In the genomic region with DNA sequence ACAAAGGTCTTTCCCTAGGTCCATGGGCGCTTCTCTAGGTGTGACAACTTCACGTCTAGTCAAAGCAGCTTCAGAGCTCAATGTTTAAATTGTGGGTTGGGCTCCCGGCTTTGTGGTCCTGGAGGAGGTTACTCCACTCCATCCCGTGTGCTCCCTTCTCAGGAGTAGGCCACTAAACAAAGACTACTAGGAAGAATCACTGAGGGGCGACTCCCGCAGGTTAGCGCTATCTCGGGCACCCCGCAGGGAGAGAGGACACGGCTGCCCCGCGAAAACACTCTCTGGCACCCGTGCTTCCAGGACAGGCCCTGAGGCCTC, we compare ENCODE assay signal across 8 cellular contexts. TPM values are rescaled to one million over a fixed set of nuclear protein-coding genes. Genes with fewer than 3 reads are reported as not detected.
DNase-seq lines count a peak whose midpoint lies in the region; ATAC-seq and FAIRE-seq lines count a peak whose summit lies in the region.

No MANE protein-coding gene starts in this region.

- no peaks in the 10 kb centered on the region for H3K9me3 ChIP-seq in iPS-20b (ENCODE audit: insufficient read depth, low read depth, low read length)

- ATAC-seq in HG03139 (IDR thresholded peaks at IDR 0.05; ENCODE audit: unreplicated experiment) = no peak

- peak overlapping the region; percentile 69; the same call in 1 of the 2 replicates for H3K9ac ChIP-seq in iPS-20b (ENCODE audit: low read depth, low read length)

- peaks cover 21% of the 10 kb centered on the region for H3K36me3 ChIP-seq in iPS-20b (ENCODE audit: insufficient read depth, low read depth, low read length)

- peak overlapping the region; percentile 87 for H3K4me3 ChIP-seq in iPS-20b (ENCODE audit: low read length)

- 2 to 6% (median 5%) methylated on average over 9 to 13 of the region's 13 CpGs for WGBS in adipose tissue, 3 donors

- peaks cover 16% of the 10 kb centered on the region for H3K27me3 ChIP-seq in iPS-20b (ENCODE audit: insufficient read depth, low read length)

- peaks cover 3% of the 10 kb centered on the region; the same call in 1 of the 2 replicates for H3K4me1 ChIP-seq in iPS-20b (ENCODE audit: insufficient read depth, low read length)

- peak; percentile 28 for DNase-seq in activated CD8-positive, alpha-beta memory T cell treated with anti-CD3 and anti-CD28 coated beads, Interleukin-2, amount 50 U/mL, for 4 hours
- DNase-seq in activated CD8-positive, alpha-beta memory T cell treated with anti-CD3 and anti-CD28 coated beads, Interleukin-2, amount 50 U/mL, for 48 hours = no peak
- DNase-seq in HuH-7.5 (ENCODE audit: low spot score) (peak; percentile 65), GM19239 (ENCODE audit: insufficient read length, low spot score) (no peak)
- peak; percentile 5 to 8 for DNase-seq in stimulated activated CD4-positive, alpha-beta T cell treated with anti-CD3 and anti-CD28 coated beads, Interleukin-4, amount 100 ng/mL, for 48 hours (ENCODE audit: low read depth in 2 of 2)

- no peak for FAIRE-seq in GM19239 (lab: Jason Lieb, UNC)

- H3K27ac ChIP-seq in adipose tissue (ENCODE audit: low read depth, low read length) (peak overlapping the region; percentile 39), iPS-20b (ENCODE audit: low read length) (no peak overlapping the region)

RNA-seq across cellular contexts. Expression of a gene that starts 0.5 kb away (rescaled TPM):
- 10 to 100 TPM; 38.7 to 63.7 (median 43.4) TPM for polyA plus RNA-seq in adipose tissue

RNA-seq across cellular contexts. Expression of a gene that starts 40.9 kb away (rescaled TPM):
- 100 to 1,000 TPM; 126 to 249 (median 242) TPM for polyA plus RNA-seq in adipose tissue

RNA-seq across cellular contexts. Expression of a gene that starts 48.1 kb away (rescaled TPM):
- polyA plus RNA-seq in adipose tissue = 1 to 10 TPM; 1.9 to 2.8 (median 2.5) TPM

Comparison
In these comparisons a context has a peak if more than half of its experiments do, and no peak if none do; other contexts are left out.
1. DNase-seq: peak in activated CD8-positive, alpha-beta memory T cell treated with anti-CD3 and anti-CD28 coated beads, Interleukin-2, amount 50 U/mL, for 4 hours (single experiment), HuH-7.5 (single experiment) and stimulated activated CD4-positive, alpha-beta T cell treated with anti-CD3 and anti-CD28 coated beads, Interleukin-4, amount 100 ng/mL, for 48 hours (2 of 2); none in activated CD8-positive, alpha-beta memory T cell treated with anti-CD3 and anti-CD28 coated beads, Interleukin-2, amount 50 U/mL, for 48 hours (single experiment) and GM19239 (single experiment).